1 cellular context compared by ENCODE assay signal in genomic region chr4:45692131-45692530, GRCh38.
TF ChIP-seq lines count a peak whose summit lies in the region.

No MANE protein-coding gene starts in this region.

TF ChIP-seq in GM23338, 12 proteins besides CTCF, POLR2A, EP300 and RAD21 (continued from another document):
- no peak for TF ChIP-seq NANOG (IDR thresholded peaks at IDR 0.05; ENCODE audit: borderline replicate concordance)
- no peak for TF ChIP-seq EZH2 (IDR thresholded peaks at IDR 0.05; ENCODE audit: low read depth, unreplicated experiment)
- no peak for TF ChIP-seq POLR2AphosphoS5 (IDR thresholded peaks at IDR 0.05; ENCODE audit: low read depth)
- TF ChIP-seq, protein P1, sequence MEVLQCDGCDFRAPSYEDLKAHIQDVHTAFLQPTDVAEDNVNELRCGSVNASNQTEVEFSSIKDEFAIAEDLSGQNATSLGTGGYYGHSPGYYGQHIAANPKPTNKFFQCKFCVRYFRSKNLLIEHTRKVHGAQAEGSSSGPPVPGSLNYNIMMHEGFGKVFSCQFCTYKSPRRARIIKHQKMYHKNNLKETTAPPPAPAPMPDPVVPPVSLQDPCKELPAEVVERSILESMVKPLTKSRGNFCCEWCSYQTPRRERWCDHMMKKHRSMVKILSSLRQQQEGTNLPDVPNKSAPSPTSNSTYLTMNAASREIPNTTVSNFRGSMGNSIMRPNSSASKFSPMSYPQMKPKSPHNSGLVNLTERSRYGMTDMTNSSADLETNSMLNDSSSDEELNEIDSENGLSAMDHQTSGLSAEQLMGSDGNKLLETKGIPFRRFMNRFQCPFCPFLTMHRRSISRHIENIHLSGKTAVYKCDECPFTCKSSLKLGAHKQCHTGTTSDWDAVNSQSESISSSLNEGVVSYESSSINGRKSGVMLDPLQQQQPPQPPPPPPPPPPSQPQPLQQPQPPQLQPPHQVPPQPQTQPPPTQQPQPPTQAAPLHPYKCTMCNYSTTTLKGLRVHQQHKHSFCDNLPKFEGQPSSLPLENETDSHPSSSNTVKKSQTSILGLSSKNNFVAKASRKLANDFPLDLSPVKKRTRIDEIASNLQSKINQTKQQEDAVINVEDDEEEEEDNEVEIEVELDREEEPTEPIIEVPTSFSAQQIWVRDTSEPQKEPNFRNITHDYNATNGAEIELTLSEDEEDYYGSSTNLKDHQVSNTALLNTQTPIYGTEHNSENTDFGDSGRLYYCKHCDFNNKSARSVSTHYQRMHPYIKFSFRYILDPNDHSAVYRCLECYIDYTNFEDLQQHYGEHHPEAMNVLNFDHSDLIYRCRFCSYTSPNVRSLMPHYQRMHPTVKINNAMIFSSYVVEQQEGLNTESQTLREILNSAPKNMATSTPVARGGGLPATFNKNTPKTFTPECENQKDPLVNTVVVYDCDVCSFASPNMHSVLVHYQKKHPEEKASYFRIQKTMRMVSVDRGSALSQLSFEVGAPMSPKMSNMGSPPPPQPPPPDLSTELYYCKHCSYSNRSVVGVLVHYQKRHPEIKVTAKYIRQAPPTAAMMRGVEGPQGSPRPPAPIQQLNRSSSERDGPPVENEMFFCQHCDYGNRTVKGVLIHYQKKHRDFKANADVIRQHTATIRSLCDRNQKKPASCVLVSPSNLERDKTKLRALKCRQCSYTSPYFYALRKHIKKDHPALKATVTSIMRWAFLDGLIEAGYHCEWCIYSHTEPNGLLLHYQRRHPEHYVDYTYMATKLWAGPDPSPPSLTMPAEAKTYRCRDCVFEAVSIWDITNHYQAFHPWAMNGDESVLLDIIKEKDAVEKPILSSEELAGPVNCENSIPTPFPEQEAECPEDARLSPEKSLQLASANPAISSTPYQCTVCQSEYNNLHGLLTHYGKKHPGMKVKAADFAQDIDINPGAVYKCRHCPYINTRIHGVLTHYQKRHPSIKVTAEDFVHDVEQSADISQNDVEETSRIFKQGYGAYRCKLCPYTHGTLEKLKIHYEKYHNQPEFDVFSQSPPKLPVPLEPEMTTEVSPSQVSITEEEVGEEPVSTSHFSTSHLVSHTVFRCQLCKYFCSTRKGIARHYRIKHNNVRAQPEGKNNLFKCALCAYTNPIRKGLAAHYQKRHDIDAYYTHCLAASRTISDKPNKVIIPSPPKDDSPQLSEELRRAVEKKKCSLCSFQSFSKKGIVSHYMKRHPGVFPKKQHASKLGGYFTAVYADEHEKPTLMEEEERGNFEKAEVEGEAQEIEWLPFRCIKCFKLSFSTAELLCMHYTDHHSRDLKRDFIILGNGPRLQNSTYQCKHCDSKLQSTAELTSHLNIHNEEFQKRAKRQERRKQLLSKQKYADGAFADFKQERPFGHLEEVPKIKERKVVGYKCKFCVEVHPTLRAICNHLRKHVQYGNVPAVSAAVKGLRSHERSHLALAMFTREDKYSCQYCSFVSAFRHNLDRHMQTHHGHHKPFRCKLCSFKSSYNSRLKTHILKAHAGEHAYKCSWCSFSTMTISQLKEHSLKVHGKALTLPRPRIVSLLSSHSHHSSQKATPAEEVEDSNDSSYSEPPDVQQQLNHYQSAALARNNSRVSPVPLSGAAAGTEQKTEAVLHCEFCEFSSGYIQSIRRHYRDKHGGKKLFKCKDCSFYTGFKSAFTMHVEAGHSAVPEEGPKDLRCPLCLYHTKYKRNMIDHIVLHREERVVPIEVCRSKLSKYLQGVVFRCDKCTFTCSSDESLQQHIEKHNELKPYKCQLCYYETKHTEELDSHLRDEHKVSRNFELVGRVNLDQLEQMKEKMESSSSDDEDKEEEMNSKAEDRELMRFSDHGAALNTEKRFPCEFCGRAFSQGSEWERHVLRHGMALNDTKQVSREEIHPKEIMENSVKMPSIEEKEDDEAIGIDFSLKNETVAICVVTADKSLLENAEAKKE (CRISPR knock-in tag; IDR thresholded peaks at IDR 0.05), result no peak
- TF ChIP-seq ZNF114 (CRISPR knock-in tag; IDR thresholded peaks at IDR 0.05), result no peak
- no peak for TF ChIP-seq REST (IDR thresholded peaks at IDR 0.05; ENCODE audit: unreplicated experiment)
